In genomic region chr12:69442894-69443293, GRCh38 we compare ENCODE assay signal across 17 cellular contexts. TPM values are rescaled to one million over a fixed set of nuclear protein-coding genes. Genes with fewer than 3 reads are reported as not detected.
DNase-seq lines count a peak whose midpoint lies in the region; ATAC-seq, FAIRE-seq and TF ChIP-seq lines count a peak whose summit lies in the region.
"Had no signal": no experiment of that assay in that cellular context is flagged by ENCODE, and none has a peak within 500 bp of the region (broad histone marks: within the 10 kb centered on the region; RNA-seq: fewer than 3 reads in every experiment).

No MANE protein-coding gene starts in this region.

- H3K4me1 ChIP-seq in endothelial cell of umbilical vein (ENCODE audit: control insufficient read depth, extremely low read depth, insufficient read depth, low read length): peaks cover 6% of the 10 kb centered on the region
- no peaks in the 10 kb centered on the region for H3K4me1 ChIP-seq in osteoblast (ENCODE audit: insufficient read depth, low read length)
- H3K4me1 ChIP-seq: BLaER1 treated with 17β-estradiol and CSF1 and Interleukin-3, amounts not matched to agents 10 nM and 100 nM had no signal

- H3K4me2 ChIP-seq in endothelial cell of umbilical vein (ENCODE audit: insufficient read depth, low read length) (peak overlapping the region; percentile 0), osteoblast (ENCODE audit: insufficient read depth, low read length) (peak overlapping the region; percentile 15)
- H3K4me2 ChIP-seq: BLaER1 treated with 17β-estradiol and CSF1 and Interleukin-3, amounts not matched to agents 10 nM and 100 nM had no signal

- no peaks in the 10 kb centered on the region for H3K36me3 ChIP-seq in endothelial cell of umbilical vein (ENCODE audit: control insufficient read depth in 2 of 2, extremely low read depth in 1 of 2, insufficient read depth in 2 of 2, low read length in 2 of 2)
- H3K36me3 ChIP-seq in osteoblast (ENCODE audit: insufficient read depth, low read length): no peaks in the 10 kb centered on the region
- H3K36me3 ChIP-seq in H7 (replicated peaks; ENCODE audit: control insufficient read depth, insufficient read depth, low read length): no peaks in the 10 kb centered on the region
- H3K36me3 ChIP-seq: BLaER1 treated with 17β-estradiol and CSF1 and Interleukin-3, amounts not matched to agents 10 nM and 100 nM; thoracic aorta had no signal

- intact Hi-C loops in endothelial cell of umbilical vein (cut with micrococcal nuclease): loop anchor here (2.0 kb wide), 1 partner anchor 38 kb away; no protein-coding TSS in a partner anchor

- DNase-seq in H54 (ENCODE audit: insufficient read length, low spot score) (peak; percentile 12), RKO (ENCODE audit: low spot score) (peak; percentile 29), endothelial cell of umbilical vein (ENCODE audit: low read depth, low spot score) (peak; percentile 81), osteoblast (ENCODE audit: insufficient read length, low spot score, missing footprints) (no peak), H7 (no peak)
- DNase-seq: activated CD4-positive, CD25-positive, alpha-beta regulatory T cell; activated CD8-positive, alpha-beta memory T cell treated with anti-CD3 and anti-CD28 coated beads for 24 hours; activated naive CD8-positive, alpha-beta T cell treated with anti-CD3 and anti-CD28 coated beads, Interleukin-2, amount 50 U/mL, for 24 hours; DMS 273 treated with DMSO at 0.1 percent for 48 hours; naive B cell; NCI-H1417 treated with DMSO at 0.1 percent for 48 hours; Right ventricle myocardium superior had no signal

- POLR2A ChIA-PET in endothelial cell of umbilical vein (lab: Charles Lee): no interaction called here

- TF ChIP-seq POLR2A in H54 (IDR thresholded peaks at IDR 0.05; ENCODE audit: low read depth, low read length): no peak
- no peak for TF ChIP-seq POLR2A in endothelial cell of umbilical vein (IDR thresholded peaks at IDR 0.05; ENCODE audit: low read depth, low read length)

- FAIRE-seq in H54 (lab: Jason Lieb, UNC) (no peak), endothelial cell of umbilical vein (lab: Jason Lieb, UNC) (peak; percentile 92)
- FAIRE-seq: islet of Langerhans had no signal

- H3K9ac ChIP-seq in endothelial cell of umbilical vein (replicated peaks; ENCODE audit: extremely low read depth, insufficient read depth, low read length): no peak overlapping the region
- H3K9ac ChIP-seq: BLaER1 treated with 17β-estradiol and CSF1 and Interleukin-3, amounts not matched to agents 10 nM and 100 nM had no signal

- dilution Hi-C loops in endothelial cell of umbilical vein (cut with MboI; ENCODE audit: extremely low pct_ligation_motif_present, low sequenced_read_pairs): no loop called here

- H2AFZ ChIP-seq in endothelial cell of umbilical vein (ENCODE audit: low read depth, low read length) (peak overlapping the region; percentile 71), osteoblast (ENCODE audit: low read length) (peak overlapping the region; percentile 48)

- BruUV-seq in endothelial cell of umbilical vein (replicated peaks; lab: Mats Ljungman, UMichigan): no TSS peak

- H3K79me2 ChIP-seq in endothelial cell of umbilical vein (ENCODE audit: control insufficient read depth, insufficient read depth, low read length) (no peaks in the 10 kb centered on the region), osteoblast (ENCODE audit: insufficient read depth, low read length) (no peaks in the 10 kb centered on the region)

- no peak for ATAC-seq in HG02884 (IDR thresholded peaks at IDR 0.05; ENCODE audit: unreplicated experiment)
- no peak for ATAC-seq in HG02970 (IDR thresholded peaks at IDR 0.05; ENCODE audit: low FRiP score, unreplicated experiment)
- ATAC-seq: activated naive CD8-positive, alpha-beta T cell treated with anti-CD3 and anti-CD28 coated beads, Interleukin-2, amount 50 U/mL, for 24 hours had no signal

- H3K27ac ChIP-seq in endothelial cell of umbilical vein (ENCODE audit: insufficient read depth, low read depth, low read length): peak overlapping the region; percentile 55
- H3K27ac ChIP-seq in osteoblast (ENCODE audit: low read depth, low read length): no peak overlapping the region
- H3K27ac ChIP-seq: BLaER1 treated with 17β-estradiol and CSF1 and Interleukin-3, amounts not matched to agents 10 nM and 100 nM; thoracic aorta had no signal

- no peaks in the 10 kb centered on the region for H3K9me1 ChIP-seq in endothelial cell of umbilical vein (replicated peaks; ENCODE audit: control insufficient read depth, extremely low read depth, insufficient read depth, low read length)

- H4K20me1 ChIP-seq in endothelial cell of umbilical vein (replicated peaks; ENCODE audit: control insufficient read depth, extremely low read depth, insufficient read depth, low read length): no peaks in the 10 kb centered on the region
- no peaks in the 10 kb centered on the region for H4K20me1 ChIP-seq in osteoblast (ENCODE audit: insufficient read depth, low read length)
- H4K20me1 ChIP-seq: BLaER1 treated with 17β-estradiol and CSF1 and Interleukin-3, amounts not matched to agents 10 nM and 100 nM had no signal

- no peak for TF ChIP-seq CTCF in endothelial cell of umbilical vein (IDR thresholded peaks at IDR 0.05; ENCODE audit: extremely low read depth in 1 of 2, insufficient read depth in 1 of 2, low read depth in 1 of 2, low read length in 2 of 2)
- TF ChIP-seq CTCF in osteoblast (IDR thresholded peaks at IDR 0.05; ENCODE audit: extremely low read depth, low read depth, low read length): no peak

- CTCF ChIA-PET in endothelial cell of umbilical vein (lab: Charles Lee): interaction anchor here (0.6 to 1.4 kb wide), 5 partner anchors 15 to 128 kb away, joined by 3 to 4 read pairs (median 3); no protein-coding TSS in a partner anchor

- H3K9me3 ChIP-seq in endothelial cell of umbilical vein (replicated peaks; ENCODE audit: control insufficient read depth, insufficient read depth, low read length) (no peaks in the 10 kb centered on the region), osteoblast (ENCODE audit: low read depth, low read length) (no peaks in the 10 kb centered on the region)
- H3K9me3 ChIP-seq: thoracic aorta had no signal

- H3K27me3 ChIP-seq in endothelial cell of umbilical vein (ENCODE audit: control insufficient read depth in 2 of 2, insufficient read depth in 2 of 2, low read length in 2 of 2) (no peaks in the 10 kb centered on the region), osteoblast (ENCODE audit: insufficient read depth, low read length) (no peaks in the 10 kb centered on the region), H7 (ENCODE audit: control insufficient read depth, insufficient read depth, low read length) (no peaks in the 10 kb centered on the region)
- H3K27me3 ChIP-seq: BLaER1 treated with 17β-estradiol and CSF1 and Interleukin-3, amounts not matched to agents 10 nM and 100 nM had no signal

- no peak overlapping the region for H3K4me3 ChIP-seq in endothelial cell of umbilical vein (replicated peaks in 1 of 3; ENCODE audit: insufficient read depth in 1 of 3, low read depth in 1 of 3, low read length in 3 of 3)
- H3K4me3 ChIP-seq in osteoblast (ENCODE audit: insufficient read depth, low read length): no peak overlapping the region
- H3K4me3 ChIP-seq in H7 (ENCODE audit: insufficient read depth, low read depth, low read length): no peak overlapping the region
- H3K4me3 ChIP-seq: BLaER1 treated with 17β-estradiol and CSF1 and Interleukin-3, amounts not matched to agents 10 nM and 100 nM; thoracic aorta had no signal

TF ChIP-seq in endothelial cell of umbilical vein, 7 proteins besides CTCF, POLR2A, EP300 and RAD21:
- TF ChIP-seq GATA2 (IDR thresholded peaks at IDR 0.05; ENCODE audit: insufficient read depth, insufficient read length, low read depth, low read length) (peak; percentile 79), FOS (IDR thresholded peaks at IDR 0.05; ENCODE audit: borderline replicate concordance, insufficient read depth, low read length) (peak; percentile 91), JUN (IDR thresholded peaks at IDR 0.05; ENCODE audit: borderline replicate concordance, insufficient read depth, insufficient read length, low read depth) (peak; percentile 66), MYC (IDR thresholded peaks at IDR 0.05; ENCODE audit: low read depth, low read length) (no peak), POLR2AphosphoS5 (IDR thresholded peaks at IDR 0.05; ENCODE audit: insufficient read depth, low read depth, low read length) (no peak), MAX (IDR thresholded peaks at IDR 0.05; ENCODE audit: insufficient read depth, insufficient read length) (no peak), EZH2 (IDR thresholded peaks at IDR 0.05; ENCODE audit: borderline replicate concordance, low read depth, low read length, severe bottlenecking) (no peak)

RNA-seq across cellular contexts. Expression of gene FRS2, which starts 27.3 kb away (rescaled TPM):
- total RNA-seq in endothelial cell of umbilical vein (15.5 and 17.1 TPM in 2 replicates), osteoblast (64.4 and 64.8 TPM in 2 replicates)
- polyA plus RNA-seq in endothelial cell of umbilical vein: 4.3 and 6.3 TPM in 2 replicates
- 5.8 and 5.9 TPM in 2 replicates for polyA plus RNA-seq in endothelial cell of umbilical vein (2011; cell fraction: cytosol; rRNA removed)
- polyA plus RNA-seq in endothelial cell of umbilical vein (2011; cell fraction: nucleus; rRNA removed): 20.8 and 28.0 TPM in 2 replicates
- polyA plus RNA-seq in endothelial cell of umbilical vein (2012): 8.3 and 11.8 TPM in 2 replicates
- 13.9 and 20.3 TPM in 2 replicates for polyA minus RNA-seq in endothelial cell of umbilical vein
- 15.7 TPM for polyA minus RNA-seq in endothelial cell of umbilical vein (2011; cell fraction: cytosol; rRNA and poly(A)+ RNA removed)
- 37.5 and 39.8 TPM in 2 replicates for polyA minus RNA-seq in endothelial cell of umbilical vein (2011; cell fraction: nucleus; rRNA and poly(A)+ RNA removed)
- 21.8 and 26.3 TPM in 2 replicates for total RNA-seq in H7 (2014; rRNA removed; shearing (Covaris generic))

Comparison
In these comparisons a context has a peak if more than half of its experiments do, and no peak if none do; other contexts are left out.
1. DNase-seq: peak in H54 (single experiment), RKO (single experiment) and endothelial cell of umbilical vein (single experiment); none in osteoblast (single experiment) and H7 (single experiment).